15 cellular contexts compared by ENCODE assay signal in genomic region chr2:10568721-10569432, GRCh38.
DNase-seq lines count a peak whose midpoint lies in the region; ATAC-seq and TF ChIP-seq lines count a peak whose summit lies in the region.
"Had no signal": no experiment of that assay in that cellular context is flagged by ENCODE, and none has a peak within 500 bp of the region (broad histone marks: within the 10 kb centered on the region; RNA-seq: fewer than 3 reads in every experiment).

No MANE protein-coding gene starts in this region.

- H3K4me1 Mint-ChIP-seq in activated naive CD8-positive, alpha-beta T cell treated with anti-CD3 and anti-CD28 coated beads for 36 hours, result no peaks in the 10 kb centered on the region

- peak; percentile 35 for DNase-seq in Daoy (ENCODE audit: low read depth)
- DNase-seq in SK-N-MC (ENCODE audit: low read depth, low spot score), result no peak
- DNase-seq in left lung, result no peak
- DNase-seq in trophoblast cell, result no peak
- no peak for DNase-seq in activated gamma-delta T cell (lab: John Stamatoyannopoulos, UW)
- no peak for DNase-seq in activated naive CD8-positive, alpha-beta T cell treated with anti-CD3 and anti-CD28 coated beads for 36 hours
- DNase-seq: BE2C, MV-4-11, NCI-H1417 treated with DMSO at 0.1 percent for 48 hours, NCI-H2029, NCI-H510A treated with DMSO at 0.1 percent for 48 hours, Peyer's patch, SHP77 had no signal

- no peak overlapping the region for H4K8ac ChIP-seq in trophoblast cell (ENCODE audit: low read depth, low read length)

- no peak overlapping the region for H2AK5ac ChIP-seq in trophoblast cell (ENCODE audit: low read length)

- no peaks in the 10 kb centered on the region for H3K9me3 Mint-ChIP-seq in activated naive CD8-positive, alpha-beta T cell treated with anti-CD3 and anti-CD28 coated beads for 36 hours

- H3K14ac ChIP-seq in trophoblast cell (ENCODE audit: low read length), result no peak overlapping the region

- no peak overlapping the region for H2BK5ac ChIP-seq in trophoblast cell (ENCODE audit: low read depth, low read length, poor library complexity)

- no peak overlapping the region for H3K18ac ChIP-seq in trophoblast cell (ENCODE audit: low read length)

- H2BK12ac ChIP-seq in trophoblast cell (ENCODE audit: low read length), result peak overlapping the region; percentile 29

- H3K27ac ChIP-seq in SK-N-MC, result peak overlapping the region; percentile 64
- H3K27ac ChIP-seq in left lung, result no peak overlapping the region
- H3K27ac ChIP-seq in trophoblast cell (ENCODE audit: low read depth, low read length), result no peak overlapping the region
- H3K27ac ChIP-seq: Peyer's patch had no signal

- H4K91ac ChIP-seq in trophoblast cell (ENCODE audit: low read depth, low read length), result no peak overlapping the region

- no peak overlapping the region for H2AFZ ChIP-seq in trophoblast cell (ENCODE audit: insufficient read depth, low read length, poor library complexity)

- no peaks in the 10 kb centered on the region for H3K79me2 ChIP-seq in trophoblast cell (ENCODE audit: control insufficient read depth, insufficient read depth, low read length, poor library complexity)

- H3K4ac ChIP-seq in trophoblast cell (ENCODE audit: low read depth, low read length), result no peak overlapping the region

- peaks cover 28% of the 10 kb centered on the region for H3K36me3 Mint-ChIP-seq in activated naive CD8-positive, alpha-beta T cell treated with anti-CD3 and anti-CD28 coated beads for 36 hours

- no peaks in the 10 kb centered on the region for H3K9me3 ChIP-seq in SK-N-MC (ENCODE audit: low read depth, low read length)
- no peaks in the 10 kb centered on the region for H3K9me3 ChIP-seq in left lung
- H3K9me3 ChIP-seq in trophoblast cell (ENCODE audit: insufficient read depth, low read depth, low read length), result no peaks in the 10 kb centered on the region
- H3K9me3 ChIP-seq: BE2C, Peyer's patch had no signal

- H3K4me3 Mint-ChIP-seq in activated naive CD8-positive, alpha-beta T cell treated with anti-CD3 and anti-CD28 coated beads for 36 hours, result no peak overlapping the region

- H3K9ac ChIP-seq in SK-N-MC (ENCODE audit: insufficient read length) (no peak overlapping the region), trophoblast cell (ENCODE audit: low read length) (no peak overlapping the region)

- ATAC-seq in left lung, result peak; percentile 63
- ATAC-seq in HG03108 (IDR thresholded peaks at IDR 0.05; ENCODE audit: unreplicated experiment), result no peak
- ATAC-seq: HCT116 had no signal

- no CpG with 5 or more reads among the region's 14 CpGs for WGBS in trophoblast cell (ENCODE audit: extremely low coverage, insufficient coverage, insufficient read length)

- no peak overlapping the region for H4K12ac ChIP-seq in trophoblast cell (ENCODE audit: low read depth, low read length)

- H3K4me1 ChIP-seq in left lung, result peaks cover 0 to 8% of the 10 kb centered on the region in 2 donors
- H3K4me1 ChIP-seq in trophoblast cell (ENCODE audit: control insufficient read depth in 1 of 2, insufficient read depth in 2 of 2, low read length in 2 of 2), result peaks cover under 1 to 5% of the 10 kb centered on the region in 2 experiments
- H3K4me1 ChIP-seq: Peyer's patch had no signal

- TF ChIP-seq CTCF in left lung (IDR thresholded peaks at IDR 0.05), result no peak

- H3K79me1 ChIP-seq in trophoblast cell (ENCODE audit: low read length), result no peaks in the 10 kb centered on the region

- no peak overlapping the region for H3K23ac ChIP-seq in trophoblast cell (ENCODE audit: low read length)

- H3K27ac Mint-ChIP-seq in activated naive CD8-positive, alpha-beta T cell treated with anti-CD3 and anti-CD28 coated beads for 36 hours, result no peak overlapping the region

- H3K4me2 ChIP-seq in trophoblast cell (ENCODE audit: low read length), result no peak overlapping the region

- no peak overlapping the region for H3K4me3 ChIP-seq in SK-N-MC
- no peak overlapping the region for H3K4me3 ChIP-seq in left lung
- no peak overlapping the region for H3K4me3 ChIP-seq in trophoblast cell (ENCODE audit: low read depth, low read length)
- H3K4me3 ChIP-seq: Peyer's patch had no signal

- intact Hi-C loops in left lung (cut with DNase I), result no loop called here

- H3K27me3 ChIP-seq in left lung (no peaks in the 10 kb centered on the region), trophoblast cell (ENCODE audit: insufficient read depth, low read length) (no peaks in the 10 kb centered on the region)
- H3K27me3 ChIP-seq: BE2C, Peyer's patch had no signal

- no peaks in the 10 kb centered on the region for H3K27me3 Mint-ChIP-seq in activated naive CD8-positive, alpha-beta T cell treated with anti-CD3 and anti-CD28 coated beads for 36 hours

- no peak overlapping the region for H2BK120ac ChIP-seq in trophoblast cell (ENCODE audit: insufficient read depth, low read length, poor library complexity)

- peaks cover 28% of the 10 kb centered on the region for H3K36me3 ChIP-seq in SK-N-MC (ENCODE audit: insufficient read depth, low read length)
- peaks cover 0 to 66% of the 10 kb centered on the region in 2 donors for H3K36me3 ChIP-seq in left lung
- peaks cover 10 to 16% of the 10 kb centered on the region in 2 experiments for H3K36me3 ChIP-seq in trophoblast cell (ENCODE audit: control insufficient read depth in 1 of 2, insufficient read depth in 2 of 2, low read length in 2 of 2)
